8 cellular contexts compared by ENCODE assay signal in the genomic region with DNA sequence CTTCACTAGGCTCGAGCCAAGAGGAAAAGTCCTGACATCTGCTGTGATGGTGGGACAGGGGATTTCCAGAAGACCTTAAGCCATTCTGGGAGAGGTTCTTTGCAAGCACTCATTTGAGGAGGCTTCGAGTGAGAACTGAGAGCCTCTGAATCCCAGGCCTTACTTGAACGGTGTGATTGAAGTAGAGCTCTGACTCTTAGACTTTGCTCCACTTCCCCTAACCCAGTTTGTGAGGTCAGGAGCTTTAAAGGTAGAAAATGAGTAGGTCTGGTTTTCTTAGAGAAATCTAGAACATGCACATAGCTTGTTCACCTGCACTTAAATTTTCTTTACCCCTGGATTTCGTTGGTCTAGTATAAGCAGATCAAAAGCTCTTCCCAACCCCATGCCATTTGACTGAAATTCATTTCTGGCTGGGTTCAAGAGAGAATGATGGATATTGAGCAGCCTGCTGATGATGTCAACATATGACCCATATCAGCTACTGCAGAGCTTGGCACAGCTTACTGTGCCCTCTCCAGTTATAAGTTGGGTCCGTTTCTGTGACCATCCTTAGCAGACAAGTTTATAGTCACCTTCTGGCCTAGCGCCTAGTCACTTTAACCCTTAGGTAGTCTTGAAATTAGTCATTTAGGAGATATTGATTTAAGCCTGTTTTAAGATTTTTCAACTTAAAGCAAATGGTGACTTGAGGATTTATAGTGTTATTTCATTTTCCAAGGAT.
"Had no signal": no experiment of that assay in that cellular context is flagged by ENCODE, and none has a peak within 500 bp of the region (broad histone marks: within the 10 kb centered on the region; RNA-seq: fewer than 3 reads in every experiment).

No MANE protein-coding gene starts in this region.

- FAIRE-seq: HepG2, HTR-8/SVneo had no signal

- H3K4me3 Mint-ChIP-seq: IgD-negative memory B cell had no signal

- H3K9me3 Mint-ChIP-seq: H9, IgD-negative memory B cell had no signal

- H3K4me3 ChIP-seq: GM23248 had no signal

- H3K27ac Mint-ChIP-seq: IgD-negative memory B cell had no signal

- H2AFZ ChIP-seq: GM23248 had no signal

- H3K27ac ChIP-seq: GM23248 had no signal

- DNase-seq: GM23248, GOT3, H9, HCEC 1CT, KBM-7 had no signal

- H3K9ac ChIP-seq: GM23248 had no signal
